31 cellular contexts compared by ENCODE assay signal in genomic region chr6:4728949-4729348, GRCh38.
"Had no signal": no experiment of that assay in that cellular context is flagged by ENCODE, and none has a peak within 500 bp of the region (broad histone marks: within the 10 kb centered on the region; RNA-seq: fewer than 3 reads in every experiment).

No MANE protein-coding gene starts in this region.

- H3K4me3 Mint-ChIP-seq: activated CD4-positive, alpha-beta memory T cell treated with anti-CD3 and anti-CD28 coated beads, Interleukin-2, amount 10 ng/mL, durations not matched to agents 7 days and 5 days; activated CD4-positive, alpha-beta T cell treated with anti-CD3 and anti-CD28 coated beads, Interleukin-2, amount 10 ng/mL, durations not matched to agents 7 days and 5 days; activated naive CD8-positive, alpha-beta T cell treated with anti-CD3 and anti-CD28 coated beads for 36 hours; activated naive CD8-positive, alpha-beta T cell treated with anti-CD3 and anti-CD28 coated beads, Interleukin-2, amount 50 U/mL, for 24 hours; activated T-cell treated with anti-CD3 and anti-CD28 coated beads, Interleukin-2, amount 50 U/mL, for 24 hours; activated T-cell treated with anti-CD3 and anti-CD28 coated beads, Interleukin-2, amount 50 U/mL, for 72 hours; brain; T-helper 17 cell; T-helper 2 cell treated with Interferon-gamma antibody and Interleukin-4, amounts not matched to agents 5 μg/mL and 100 μg/mL, for 36 hours had no signal

- H3K4me3 ChIP-seq: adrenal gland, ascending aorta, breast epithelium, cardiac muscle cell, colonic mucosa, esophagus squamous epithelium, gastroesophageal sphincter had no signal

- H3K27ac Mint-ChIP-seq: activated CD4-positive, alpha-beta memory T cell treated with anti-CD3 and anti-CD28 coated beads, Interleukin-2, amount 10 ng/mL, durations not matched to agents 7 days and 5 days; activated CD4-positive, alpha-beta T cell treated with anti-CD3 and anti-CD28 coated beads, Interleukin-2, amount 10 ng/mL, durations not matched to agents 7 days and 5 days; activated naive CD8-positive, alpha-beta T cell treated with anti-CD3 and anti-CD28 coated beads for 36 hours; activated naive CD8-positive, alpha-beta T cell treated with anti-CD3 and anti-CD28 coated beads, Interleukin-2, amount 50 U/mL, for 24 hours; activated T-cell treated with anti-CD3 and anti-CD28 coated beads, Interleukin-2, amount 50 U/mL, for 24 hours; activated T-cell treated with anti-CD3 and anti-CD28 coated beads, Interleukin-2, amount 50 U/mL, for 72 hours; brain; T-helper 2 cell treated with Interferon-gamma antibody and Interleukin-4, amounts not matched to agents 5 μg/mL and 100 μg/mL, for 36 hours had no signal

- H3K9me3 Mint-ChIP-seq: activated CD4-positive, alpha-beta memory T cell treated with anti-CD3 and anti-CD28 coated beads, Interleukin-2, amount 10 ng/mL, durations not matched to agents 7 days and 5 days; activated CD4-positive, alpha-beta T cell treated with anti-CD3 and anti-CD28 coated beads, Interleukin-2, amount 10 ng/mL, durations not matched to agents 7 days and 5 days; activated naive CD8-positive, alpha-beta T cell treated with anti-CD3 and anti-CD28 coated beads for 36 hours; activated naive CD8-positive, alpha-beta T cell treated with anti-CD3 and anti-CD28 coated beads, Interleukin-2, amount 50 U/mL, for 24 hours; activated T-cell treated with anti-CD3 and anti-CD28 coated beads, Interleukin-2, amount 50 U/mL, for 24 hours; activated T-cell treated with anti-CD3 and anti-CD28 coated beads, Interleukin-2, amount 50 U/mL, for 72 hours; T-helper 2 cell treated with Interferon-gamma antibody and Interleukin-4, amounts not matched to agents 5 μg/mL and 100 μg/mL, for 36 hours had no signal

- DNase-seq: activated CD4-positive, alpha-beta memory T cell treated with anti-CD3 and anti-CD28 coated beads, Interleukin-2, amount 10 ng/mL, durations not matched to agents 7 days and 5 days; activated CD4-positive, alpha-beta T cell treated with anti-CD3 and anti-CD28 coated beads for 4 hours; activated CD4-positive, alpha-beta T cell treated with anti-CD3 and anti-CD28 coated beads, Interleukin-2, amount 10 ng/mL, durations not matched to agents 7 days and 5 days; activated CD4-positive, alpha-beta T cell treated with anti-CD3 and anti-CD28 coated beads, Interleukin-2, amount 50 U/mL, for 4 hours; activated CD4-positive, CD25-positive, alpha-beta regulatory T cell; activated CD4-positive, CD25-positive, alpha-beta regulatory T cell treated with anti-CD3 and anti-CD28 coated beads, Interleukin-2, amount 50 U/mL, for 72 hours; activated CD8-positive, alpha-beta memory T cell treated with anti-CD3 and anti-CD28 coated beads, Interleukin-2, amount 50 U/mL, for 48 hours; activated gamma-delta T cell; activated naive CD4-positive, alpha-beta T cell; activated naive CD4-positive, alpha-beta T cell treated with anti-CD3 and anti-CD28 coated beads, Interleukin-2, amount 50 U/mL, for 16 hours; activated naive CD8-positive, alpha-beta T cell treated with anti-CD3 and anti-CD28 coated beads for 36 hours; activated naive CD8-positive, alpha-beta T cell treated with anti-CD3 and anti-CD28 coated beads, Interleukin-2, amount 50 U/mL, for 24 hours; activated T-cell treated with anti-CD3 and anti-CD28 coated beads for 4 hours; activated T-cell treated with anti-CD3 and anti-CD28 coated beads, Interleukin-2, amount 50 U/mL, for 24 hours; activated T-cell treated with anti-CD3 and anti-CD28 coated beads, Interleukin-2, amount 50 U/mL, for 72 hours; adrenal gland; central memory CD4-positive, alpha-beta T cell; cerebellar nuclear complex; colonic mucosa; effector CD8-positive, alpha-beta T cell; esophagus squamous epithelium; foreskin melanocyte; T-helper 1 cell; T-helper 17 cell; T1000 had no signal

- H3K36me3 Mint-ChIP-seq: activated naive CD8-positive, alpha-beta T cell treated with anti-CD3 and anti-CD28 coated beads for 36 hours; brain had no signal

- ATAC-seq: activated naive CD8-positive, alpha-beta T cell treated with anti-CD3 and anti-CD28 coated beads, Interleukin-2, amount 50 U/mL, for 24 hours; activated T-cell treated with anti-CD3 and anti-CD28 coated beads, Interleukin-2, amount 50 U/mL, for 72 hours; gastroesophageal sphincter; T-helper 17 cell had no signal
